16 cellular contexts compared by ENCODE assay signal in the genomic region with DNA sequence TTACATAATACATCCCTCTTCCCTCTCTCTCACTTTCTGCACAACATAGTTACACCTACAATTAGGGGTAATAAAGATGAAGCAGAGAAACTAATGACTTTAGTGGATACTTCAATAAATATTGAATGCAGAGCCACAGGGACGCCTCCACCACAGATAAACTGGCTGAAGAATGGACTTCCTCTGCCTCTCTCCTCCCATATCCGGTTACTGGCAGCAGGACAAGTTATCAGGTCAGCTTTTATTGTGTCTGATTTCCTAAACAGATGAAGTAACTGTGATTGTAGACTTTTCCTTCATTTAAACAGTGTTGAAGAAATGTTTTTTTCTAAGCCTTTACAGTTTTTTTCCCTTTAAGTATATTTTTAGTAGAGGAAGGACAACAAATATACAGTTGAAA.
A peak's percentile ranks its signal among the peaks of the same experiment; 100 is the strongest.
DNase-seq lines count a peak whose midpoint lies in the region; ATAC-seq, FAIRE-seq and TF ChIP-seq lines count a peak whose summit lies in the region.
"Had no signal": no experiment of that assay in that cellular context is flagged by ENCODE, and none has a peak within 500 bp of the region (broad histone marks: within the 10 kb centered on the region; RNA-seq: fewer than 3 reads in every experiment).

No MANE protein-coding gene starts in this region.

- no peak overlapping the region for H3K27ac ChIP-seq in K562 (ENCODE audit: extremely low read depth, low read depth, low read length)
- peak overlapping the region in 1 of 2 donors; percentile 49 for H3K27ac ChIP-seq in left lung

- POLR2A ChIA-PET in K562 (lab: Yijun Ruan, JAX) = interaction anchor here (0.6 to 1.3 kb wide), 3 partner anchors 9 to 430 kb away, joined by 3 to 4 read pairs (median 4); no protein-coding TSS in a partner anchor

- 0% methylated on average over 2 of the region's 2 CpGs for WGBS in K562 (ENCODE audit: insufficient coverage, low coverage, missing lambda C conversion rate)

- no peak for TF ChIP-seq POLR2A in K562 (conservative IDR thresholded peaks at IDR 0.05)

- ATAC-seq in K562 (peak; percentile 68), left lung (peak; percentile 26), GM18519 (IDR thresholded peaks at IDR 0.05; ENCODE audit: low FRiP score, unreplicated experiment) (no peak), HG03469 (IDR thresholded peaks at IDR 0.05; ENCODE audit: unreplicated experiment) (no peak)
- ATAC-seq: naive thymus-derived CD4-positive, alpha-beta T cell; sciatic nerve had no signal

- no peak overlapping the region for H3K9ac ChIP-seq in K562 (ENCODE audit: insufficient read depth in 1 of 2, low read depth in 2 of 2, low read length in 2 of 2)

- no peaks in the 10 kb centered on the region for H3K9me1 ChIP-seq in K562 (ENCODE audit: control insufficient read depth, insufficient read depth, low read length)

- H3K4me2 ChIP-seq in K562 (ENCODE audit: insufficient read depth, low read length) = no peak overlapping the region

- CTCF ChIA-PET in K562 (lab: Yijun Ruan, JAX; ENCODE audit: low intra/inter-chr PET ratio) = no interaction called here

- TF ChIP-seq RAD21 in K562 (CRISPR knock-in tag; conservative IDR thresholded peaks at IDR 0.05 in 1 of 2, IDR thresholded peaks at IDR 0.05 in 1 of 2) = no peak

- no peaks in the 10 kb centered on the region for H4K20me1 ChIP-seq in K562 (replicated peaks; ENCODE audit: control insufficient read depth, insufficient read depth, low read length)

- no TSS peak for BruUV-seq in K562 (replicated peaks; lab: Mats Ljungman, UMichigan)

- H3K36me3 ChIP-seq in K562 (ENCODE audit: control insufficient read depth, insufficient read depth, low read length) (no peaks in the 10 kb centered on the region), left lung (no peaks in the 10 kb centered on the region)

- no peaks in the 10 kb centered on the region for H3K79me2 ChIP-seq in K562 (ENCODE audit: control insufficient read depth, insufficient read depth, low read length)

- no peak overlapping the region for H3K4me3 ChIP-seq in K562
- no peak overlapping the region for H3K4me3 ChIP-seq in left lung

- no peak for TF ChIP-seq CTCF in K562 (IDR thresholded peaks at IDR 0.05 in 2 of 3, conservative IDR thresholded peaks at IDR 0.05 in 1 of 3; ENCODE audit: insufficient read depth in 2 of 3, low read depth in 1 of 3, low read length in 3 of 3)
- no peak for TF ChIP-seq CTCF in left lung (IDR thresholded peaks at IDR 0.05)

- H3K4me1 ChIP-seq in K562 (replicated peaks in 1 of 2; ENCODE audit: control insufficient read depth in 2 of 2, insufficient read depth in 2 of 2, low read length in 2 of 2) = no peaks in the 10 kb centered on the region
- H3K4me1 ChIP-seq in left lung = peaks cover 0 to 12% of the 10 kb centered on the region in 2 donors

- intact Hi-C loops in K562 (cut with micrococcal nuclease) (no loop called here), left lung (cut with DNase I) (no loop called here)

- no peaks in the 10 kb centered on the region for H3K9me3 ChIP-seq in K562 (replicated peaks; ENCODE audit: control insufficient read depth, insufficient read depth, low read depth, low read length)
- no peaks in the 10 kb centered on the region for H3K9me3 ChIP-seq in left lung

- in situ Hi-C loops in K562 (cut with MboI) = no loop called here

- no peak for TF ChIP-seq EP300 in K562 (IDR thresholded peaks at IDR 0.05; ENCODE audit: low read length)

- peak overlapping the region; percentile 43 for H2AFZ ChIP-seq in K562 (ENCODE audit: low read depth, low read length)

- peak; percentile 65 for DNase-seq in DMS153 (lab: John Stamatoyannopoulos, UW)
- DNase-seq in NCI-H226 = peak; percentile 42
- DNase-seq in K562 (ENCODE audit: extremely low read depth in 1 of 4, low spot score in 3 of 4) = no peak
- no peak for DNase-seq in left lung
- no peak for DNase-seq in activated CD4-positive, alpha-beta T cell treated with anti-CD3 and anti-CD28 coated beads, Interleukin-2, amount 50 U/mL, for 1 hour
- no peak for DNase-seq in activated T-cell treated with anti-CD3 and anti-CD28 coated beads for 4 hours
- DNase-seq: activated CD4-positive, alpha-beta memory T cell treated with anti-CD3 and anti-CD28 coated beads, Interleukin-2, amount 10 ng/mL, durations not matched to agents 7 days and 5 days; activated gamma-delta T cell treated with Interleukin-2 at 50 U/mL for 16 hours; GDM1; islet precursor cell; naive thymus-derived CD4-positive, alpha-beta T cell; NCI-H1694 treated with DMSO at 0.1 percent for 48 hours; T-helper 1 cell had no signal

- no peak for FAIRE-seq in K562 (lab: Jason Lieb, UNC)

- H3K27me3 ChIP-seq in K562 (ENCODE audit: control insufficient read depth in 2 of 2, insufficient read depth in 2 of 2, low read length in 2 of 2) (no peaks in the 10 kb centered on the region), left lung (no peaks in the 10 kb centered on the region)

TF ChIP-seq in K562, 482 proteins besides CTCF, POLR2A, EP300 and RAD21:
- TF ChIP-seq TFAM (CRISPR knock-in tag; conservative IDR thresholded peaks at IDR 0.05) = no peak
- no peak for TF ChIP-seq GABPB2 (CRISPR knock-in tag; conservative IDR thresholded peaks at IDR 0.05)
- peak; percentile 26; the same call in 1 of the 2 replicates for TF ChIP-seq CXXC5 (CRISPR knock-in tag; IDR thresholded peaks at IDR 0.05)
- TF ChIP-seq RBFOX2 (IDR thresholded peaks at IDR 0.05; ENCODE audit: low read depth, low read length) = no peak
- peak; percentile 75 for TF ChIP-seq GABPA (tag; conservative IDR thresholded peaks at IDR 0.05; ENCODE audit: low read depth)
- TF ChIP-seq ZNF133 (CRISPR knock-in tag; IDR thresholded peaks at IDR 0.05) = no peak
- TF ChIP-seq, protein P1, sequence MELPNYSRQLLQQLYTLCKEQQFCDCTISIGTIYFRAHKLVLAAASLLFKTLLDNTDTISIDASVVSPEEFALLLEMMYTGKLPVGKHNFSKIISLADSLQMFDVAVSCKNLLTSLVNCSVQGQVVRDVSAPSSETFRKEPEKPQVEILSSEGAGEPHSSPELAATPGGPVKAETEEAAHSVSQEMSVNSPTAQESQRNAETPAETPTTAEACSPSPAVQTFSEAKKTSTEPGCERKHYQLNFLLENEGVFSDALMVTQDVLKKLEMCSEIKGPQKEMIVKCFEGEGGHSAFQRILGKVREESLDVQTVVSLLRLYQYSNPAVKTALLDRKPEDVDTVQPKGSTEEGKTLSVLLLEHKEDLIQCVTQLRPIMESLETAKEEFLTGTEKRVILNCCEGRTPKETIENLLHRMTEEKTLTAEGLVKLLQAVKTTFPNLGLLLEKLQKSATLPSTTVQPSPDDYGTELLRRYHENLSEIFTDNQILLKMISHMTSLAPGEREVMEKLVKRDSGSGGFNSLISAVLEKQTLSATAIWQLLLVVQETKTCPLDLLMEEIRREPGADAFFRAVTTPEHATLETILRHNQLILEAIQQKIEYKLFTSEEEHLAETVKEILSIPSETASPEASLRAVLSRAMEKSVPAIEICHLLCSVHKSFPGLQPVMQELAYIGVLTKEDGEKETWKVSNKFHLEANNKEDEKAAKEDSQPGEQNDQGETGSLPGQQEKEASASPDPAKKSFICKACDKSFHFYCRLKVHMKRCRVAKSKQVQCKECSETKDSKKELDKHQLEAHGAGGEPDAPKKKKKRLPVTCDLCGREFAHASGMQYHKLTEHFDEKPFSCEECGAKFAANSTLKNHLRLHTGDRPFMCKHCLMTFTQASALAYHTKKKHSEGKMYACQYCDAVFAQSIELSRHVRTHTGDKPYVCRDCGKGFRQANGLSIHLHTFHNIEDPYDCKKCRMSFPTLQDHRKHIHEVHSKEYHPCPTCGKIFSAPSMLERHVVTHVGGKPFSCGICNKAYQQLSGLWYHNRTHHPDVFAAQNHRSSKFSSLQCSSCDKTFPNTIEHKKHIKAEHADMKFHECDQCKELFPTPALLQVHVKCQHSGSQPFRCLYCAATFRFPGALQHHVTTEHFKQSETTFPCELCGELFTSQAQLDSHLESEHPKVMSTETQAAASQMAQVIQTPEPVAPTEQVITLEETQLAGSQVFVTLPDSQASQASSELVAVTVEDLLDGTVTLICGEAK (IDR thresholded peaks at IDR 0.05) = peak; percentile 33; the same call in 1 of the 2 replicates
- TF ChIP-seq, protein P1 (CRISPR knock-in tag; IDR thresholded peaks at IDR 0.05) = no peak
- TF ChIP-seq ETV1 (tag; conservative IDR thresholded peaks at IDR 0.05; ENCODE audit: low read depth) = peak; percentile 42; the same call in 1 of the 2 replicates

Comparison
In these comparisons a context has a peak if more than half of its experiments do, and no peak if none do; other contexts are left out.
1. DNase-seq: peak in DMS153 (single experiment) and NCI-H226 (single experiment); none in K562 (0 of 4), left lung (0 of 2), activated CD4-positive, alpha-beta T cell treated with anti-CD3 and anti-CD28 coated beads, Interleukin-2, amount 50 U/mL, for 1 hour (single experiment) and activated T-cell treated with anti-CD3 and anti-CD28 coated beads for 4 hours (single experiment).
2. ATAC-seq: peak in K562 (single experiment) and left lung (single experiment); none in GM18519 (single experiment) and HG03469 (single experiment).